ENCODE assay signal across 18 cellular contexts in genomic region chr2:150282821-150283309, GRCh38.
DNase-seq lines count a peak whose midpoint lies in the region; ATAC-seq and TF ChIP-seq lines count a peak whose summit lies in the region.
"Had no signal": no experiment of that assay in that cellular context is flagged by ENCODE, and none has a peak within 500 bp of the region (broad histone marks: within the 10 kb centered on the region; RNA-seq: fewer than 3 reads in every experiment).

No MANE protein-coding gene starts in this region.

- H3K4me1 ChIP-seq in adipocyte (ENCODE audit: control insufficient read depth, insufficient read depth, low read length) (peaks cover 43% of the 10 kb centered on the region), lung (ENCODE audit: control insufficient read depth in 2 of 2, insufficient read depth in 2 of 2, low read length in 2 of 2) (peaks cover 2 to 3% of the 10 kb centered on the region in 2 donors), uterus (no peaks in the 10 kb centered on the region), osteoblast (ENCODE audit: insufficient read depth, low read length) (peaks cover 18% of the 10 kb centered on the region), HAP-1 (no peaks in the 10 kb centered on the region), esophagus squamous epithelium (peaks cover 0 to 19% (median 0%) of the 10 kb centered on the region in 3 donors)

- H3K9me3 ChIP-seq in adipocyte (ENCODE audit: control insufficient read depth, low read length) (no peaks in the 10 kb centered on the region), lung (ENCODE audit: control insufficient read depth in 2 of 2, insufficient read depth in 1 of 2, low read length in 1 of 2) (no peaks in the 10 kb centered on the region), uterus (no peaks in the 10 kb centered on the region), osteoblast (ENCODE audit: low read depth, low read length) (no peaks in the 10 kb centered on the region), HAP-1 (no peaks in the 10 kb centered on the region), esophagus squamous epithelium (no peaks in the 10 kb centered on the region)

- H4K20me1 ChIP-seq in osteoblast (ENCODE audit: insufficient read depth, low read length), result no peaks in the 10 kb centered on the region

- H3K27me3 ChIP-seq in adipocyte (replicated peaks; ENCODE audit: control insufficient read depth, insufficient read depth, low read length), result no peaks in the 10 kb centered on the region
- no peaks in the 10 kb centered on the region for H3K27me3 ChIP-seq in lung (ENCODE audit: control insufficient read depth, insufficient read depth)
- no peaks in the 10 kb centered on the region for H3K27me3 ChIP-seq in uterus
- no peaks in the 10 kb centered on the region for H3K27me3 ChIP-seq in osteoblast (ENCODE audit: insufficient read depth, low read length)
- no peaks in the 10 kb centered on the region for H3K27me3 ChIP-seq in HAP-1 (ENCODE audit: low read depth)
- H3K27me3 ChIP-seq in esophagus squamous epithelium, result no peaks in the 10 kb centered on the region

- ATAC-seq in lung (ENCODE audit: insufficient read depth, low FRiP score), result peak; percentile 56
- ATAC-seq: effector memory CD8-positive, alpha-beta T cell; natural killer cell; stimulated activated naive CD8-positive, alpha-beta T cell treated with anti-CD3 and anti-CD28 coated beads, Interleukin-15, Interleukin-2, amounts not matched to agents 100 U/mL and 50 U/mL, for 24 hours had no signal

- no peaks in the 10 kb centered on the region for H3K79me2 ChIP-seq in osteoblast (ENCODE audit: insufficient read depth, low read length)

- TF ChIP-seq CTCF in fibroblast of villous mesenchyme (IDR thresholded peaks at IDR 0.05; ENCODE audit: insufficient read depth, low read depth, low read length) (no peak), lung (IDR thresholded peaks at IDR 0.05; ENCODE audit: control extremely low read depth, extremely low read depth) (no peak), uterus (IDR thresholded peaks at IDR 0.05) (no peak), osteoblast (IDR thresholded peaks at IDR 0.05; ENCODE audit: extremely low read depth, low read depth, low read length) (no peak), esophagus squamous epithelium (IDR thresholded peaks at IDR 0.05) (no peak)

- no peak overlapping the region for H3K4me2 ChIP-seq in osteoblast (ENCODE audit: insufficient read depth, low read length)

- intact Hi-C loops in uterus (cut with DNase I; ENCODE audit: low total_unique reads), result no loop called here
- intact Hi-C loops in esophagus squamous epithelium (cut with DNase I), result no loop called here

- DNase-seq in adipocyte (ENCODE audit: low read depth) (peak; percentile 85), fibroblast of villous mesenchyme (ENCODE audit: low read depth) (peak; percentile 60), lung (ENCODE audit: low spot score) (no peak), uterus (peak; percentile 15 to 22), osteoblast (ENCODE audit: insufficient read length, low spot score, missing footprints) (no peak), HAP-1 (ENCODE audit: low spot score in 2 of 2) (no peak), esophagus squamous epithelium (lab: John Stamatoyannopoulos, UW) (no peak)
- DNase-seq: activated CD4-positive, alpha-beta memory T cell treated with anti-CD3 and anti-CD28 coated beads, Interleukin-2, amount 10 ng/mL, durations not matched to agents 7 days and 5 days; activated T-cell treated with anti-CD3 and anti-CD28 coated beads, Interleukin-2, amount 50 U/mL, for 48 hours; Calu3; effector memory CD8-positive, alpha-beta T cell; foreskin melanocyte; GDM1; natural killer cell; NCI-H1930; NCI-H446; stimulated activated CD4-positive, alpha-beta T cell treated with anti-CD3 and anti-CD28 coated beads, Interleukin-15, amount 100 ng/mL, for 24 hours; stimulated activated naive CD8-positive, alpha-beta T cell treated with anti-CD3 and anti-CD28 coated beads, Interleukin-15, Interleukin-2, amounts not matched to agents 100 U/mL and 50 U/mL, for 24 hours had no signal

- H3K36me3 ChIP-seq in adipocyte (ENCODE audit: control insufficient read depth, insufficient read depth, low read length, severe bottlenecking) (no peaks in the 10 kb centered on the region), lung (ENCODE audit: control insufficient read depth in 2 of 2, insufficient read depth in 2 of 2, low read length in 2 of 2) (no peaks in the 10 kb centered on the region), uterus (no peaks in the 10 kb centered on the region), osteoblast (ENCODE audit: insufficient read depth, low read length) (no peaks in the 10 kb centered on the region), HAP-1 (replicated peaks) (no peaks in the 10 kb centered on the region), esophagus squamous epithelium (no peaks in the 10 kb centered on the region)

- 59 to 66% methylated on average over 1 of the region's 1 CpG for WGBS in lung, 2 donors
- 40 to 61% methylated on average over 1 of the region's 1 CpG for WGBS in esophagus squamous epithelium, 2 donors

- peak overlapping the region; percentile 6 for H3K9ac ChIP-seq in adipocyte (ENCODE audit: low read length)

- in situ Hi-C loops in HAP-1 (cut with MboI; ENCODE audit: low sequenced_read_pairs), result no loop called here

- no peak overlapping the region for H3K27ac ChIP-seq in lung (ENCODE audit: low read depth in 1 of 2, low read length in 1 of 2)
- peak overlapping the region; percentile 21 to 26 for H3K27ac ChIP-seq in uterus
- no peak overlapping the region for H3K27ac ChIP-seq in osteoblast (ENCODE audit: low read depth, low read length)
- peak overlapping the region in 1 of 4 donors; percentile 40 for H3K27ac ChIP-seq in esophagus squamous epithelium

- TF ChIP-seq POLR2A in uterus (IDR thresholded peaks at IDR 0.05) (no peak), esophagus squamous epithelium (IDR thresholded peaks at IDR 0.05) (no peak)

- H3K4me3 ChIP-seq in adipocyte (ENCODE audit: low read length) (no peak overlapping the region), fibroblast of villous mesenchyme (ENCODE audit: low read depth, low read length) (no peak overlapping the region), lung (no peak overlapping the region), uterus (no peak overlapping the region), osteoblast (ENCODE audit: insufficient read depth, low read length) (no peak overlapping the region), HAP-1 (no peak overlapping the region), esophagus squamous epithelium (no peak overlapping the region)

- H2AFZ ChIP-seq in osteoblast (ENCODE audit: low read length), result no peak overlapping the region

Comparison
In these comparisons a context has a peak if more than half of its experiments do, and no peak if none do; other contexts are left out.
1. DNase-seq: peak in adipocyte (single experiment), fibroblast of villous mesenchyme (single experiment) and uterus (2 of 2); none in lung (single experiment), osteoblast (single experiment), HAP-1 (0 of 2) and esophagus squamous epithelium (single experiment).
2. H3K27ac ChIP-seq: peak in uterus (2 of 2); none in lung (0 of 2) and osteoblast (single experiment).